Comparison of ENCODE assay signal across 8 cellular contexts in the genomic region with DNA sequence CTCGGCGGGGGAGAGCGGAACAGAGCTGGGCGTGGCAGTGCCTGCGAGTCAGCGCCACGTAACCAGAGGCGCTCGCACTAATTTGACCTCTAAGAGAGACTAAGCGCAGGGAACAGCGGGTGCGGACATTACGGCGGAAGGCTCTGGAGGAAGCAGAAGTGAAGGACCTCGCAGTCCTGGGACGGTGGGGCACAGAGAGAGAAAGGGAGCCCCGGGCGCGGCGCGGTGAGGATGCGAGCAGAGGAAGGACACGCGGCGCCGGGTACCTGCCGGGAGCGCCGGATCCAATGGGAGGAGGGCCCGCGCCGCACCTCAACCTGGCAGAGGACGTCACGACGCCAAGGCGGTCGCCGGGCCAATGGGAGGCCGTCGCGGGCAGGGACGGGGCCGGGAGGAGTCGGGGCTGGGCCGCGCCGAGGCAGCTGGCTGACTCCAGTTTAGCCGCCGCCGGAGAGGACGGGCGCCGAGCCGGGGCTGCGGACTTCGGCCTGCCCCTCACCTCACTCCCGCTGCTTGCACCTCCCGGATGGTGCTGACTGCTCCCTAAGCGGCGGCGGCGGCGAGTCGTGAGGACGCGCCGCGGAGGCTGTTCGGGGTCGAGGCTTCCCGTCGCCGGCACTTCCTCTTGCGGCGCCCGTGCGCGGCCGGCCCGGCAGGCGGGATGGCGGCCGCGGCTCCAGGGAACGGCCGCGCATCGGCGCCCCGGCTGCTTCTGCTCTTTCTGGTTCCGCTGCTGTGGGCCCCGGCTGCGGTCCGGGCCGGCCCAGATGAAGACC. TPM values are rescaled to one million over a fixed set of nuclear protein-coding genes. Genes with fewer than 3 reads are reported as not detected.
DNase-seq lines count a peak whose midpoint lies in the region; ATAC-seq, FAIRE-seq and TF ChIP-seq lines count a peak whose summit lies in the region.

A gene with protein sequence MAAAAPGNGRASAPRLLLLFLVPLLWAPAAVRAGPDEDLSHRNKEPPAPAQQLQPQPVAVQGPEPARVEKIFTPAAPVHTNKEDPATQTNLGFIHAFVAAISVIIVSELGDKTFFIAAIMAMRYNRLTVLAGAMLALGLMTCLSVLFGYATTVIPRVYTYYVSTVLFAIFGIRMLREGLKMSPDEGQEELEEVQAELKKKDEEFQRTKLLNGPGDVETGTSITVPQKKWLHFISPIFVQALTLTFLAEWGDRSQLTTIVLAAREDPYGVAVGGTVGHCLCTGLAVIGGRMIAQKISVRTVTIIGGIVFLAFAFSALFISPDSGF (plus strand): TSS at position 429 of the 776 bp plus-strand sequence. CDS start 233 bp downstream, at position 662.

- FAIRE-seq in kidney (lab: Jason Lieb, UNC), result no peak

- H3K9ac ChIP-seq in kidney (ENCODE audit: low read length in 2 of 2), result peak within 1 kb of the TSS; percentile 77 to 98

- intact Hi-C loops in kidney (cut with DNase I), result no loop called here

- peak; percentile 81 to 90 for DNase-seq in AML-193 (lab: John Stamatoyannopoulos, UW)
- peak; percentile 75 for DNase-seq in NCI-H460 (ENCODE audit: extremely low read depth, low read depth)
- peak; percentile 82 for DNase-seq in activated CD4-positive, alpha-beta T cell treated with anti-CD3 and anti-CD28 coated beads for 1 hour
- DNase-seq in cerebellar nuclear complex (lab: John Stamatoyannopoulos, UW), result peak; percentile 43 to 74
- DNase-seq in kidney, result peak; percentile 97
- peak; percentile 94 for DNase-seq in stimulated activated CD4-positive, alpha-beta T cell treated with anti-CD3 and anti-CD28 coated beads, Interleukin-15, amount 100 ng/mL, for 24 hours

- H3K9me3 ChIP-seq in kidney (ENCODE audit: control insufficient read depth in 1 of 2, low read length in 2 of 2), result no peaks in the 10 kb centered on the region

- H3K4me1 ChIP-seq in kidney (ENCODE audit: control insufficient read depth in 1 of 2, insufficient read depth in 1 of 2, low read depth in 1 of 2, low read length in 2 of 2), result peaks cover 6 to 8% of the 10 kb centered on the region in 2 donors

- H3K4me3 ChIP-seq in kidney (ENCODE audit: low read length in 2 of 2), result peak within 1 kb of the TSS; percentile 88 to 97

- H3K27ac ChIP-seq in kidney (ENCODE audit: low read depth in 2 of 2, low read length in 2 of 2), result peak within 1 kb of the TSS; percentile 95 to 96

- ATAC-seq in HG03432 (IDR thresholded peaks at IDR 0.05; ENCODE audit: unreplicated experiment), result peak; percentile 96

- peak; percentile 94 for TF ChIP-seq POLR2A in GM19193 (IDR thresholded peaks at IDR 0.05; ENCODE audit: extremely low read depth, insufficient read depth, insufficient read length)

- no peaks in the 10 kb centered on the region for H3K36me3 ChIP-seq in kidney (ENCODE audit: control insufficient read depth in 1 of 2, insufficient read depth in 2 of 2, low read length in 2 of 2)

- TF ChIP-seq CTCF in kidney (IDR thresholded peaks at IDR 0.05; ENCODE audit: borderline replicate concordance, extremely low read depth, insufficient read depth), result no peak

RNA-seq across cellular contexts. Expression of the gene that starts here (rescaled TPM):
- 75.1 and 79.1 TPM in 2 replicates for total RNA-seq in NCI-H460 (2014; rRNA removed; shearing (Covaris generic))
- 86.2 and 121 TPM in 2 replicates for polyA plus RNA-seq in NCI-H460 (2014; cell fraction: nucleus; rRNA removed)
- 114 TPM for total RNA-seq in kidney
- polyA plus RNA-seq in kidney (ENCODE audit: insufficient read depth, low read depth, low replicate concordance), result 43.2 TPM

Comparison
In these comparisons a context has a peak if more than half of its experiments do, and no peak if none do; other contexts are left out.
1. Peak in every context shown above with its lines: DNase-seq, ATAC-seq, H3K4me3 ChIP-seq and H3K27ac ChIP-seq.